ENCODE assay signal across 24 cellular contexts in the genomic region with DNA sequence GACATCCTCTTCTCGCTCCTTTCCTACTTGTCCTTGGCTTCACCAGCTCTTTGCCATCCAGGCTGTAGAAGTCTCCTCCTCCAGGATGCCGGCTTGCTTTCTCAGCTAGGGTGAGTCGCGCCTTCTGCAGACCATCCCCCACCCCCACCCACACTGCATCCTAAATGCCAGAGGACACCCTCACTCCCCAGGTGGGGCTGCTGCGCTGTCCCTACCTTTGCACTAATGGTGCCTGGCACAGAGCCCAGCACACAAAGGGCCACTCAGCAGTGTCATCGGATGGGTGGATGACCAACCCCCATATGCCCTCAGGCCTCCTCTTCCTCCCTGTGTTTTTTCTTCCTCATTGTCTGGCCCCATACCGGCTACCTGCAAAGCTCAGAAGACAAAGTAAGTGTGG. TPM values are rescaled to one million over a fixed set of nuclear protein-coding genes. Genes with fewer than 3 reads are reported as not detected.
A peak's percentile ranks its signal among the peaks of the same experiment; 100 is the strongest.
DNase-seq lines count a peak whose midpoint lies in the region; ATAC-seq, FAIRE-seq and TF ChIP-seq lines count a peak whose summit lies in the region.
"Had no signal": no experiment of that assay in that cellular context is flagged by ENCODE, and none has a peak within 500 bp of the region (broad histone marks: within the 10 kb centered on the region; RNA-seq: fewer than 3 reads in every experiment).

No MANE protein-coding gene starts in this region.

- H3K4me3 ChIP-seq in right atrium auricular region (no peak overlapping the region), A673 (ENCODE audit: low read depth, low read length, poor library complexity, severe bottlenecking) (no peak overlapping the region)
- H3K4me3 ChIP-seq: BLaER1 treated with 17β-estradiol and CSF1 and Interleukin-3, amounts not matched to agents 10 nM and 100 nM; gastroesophageal sphincter; K562; right lobe of liver; stomach had no signal

- CTCF ChIA-PET in RWPE1 (lab: Yijun Ruan, JAX), result interaction anchor here (0.8 kb wide), 1 partner anchor 330 kb away, joined by 4 read pairs; no protein-coding TSS in a partner anchor
- CTCF ChIA-PET in A673 (lab: Charles Lee), result no interaction called here

- DNase-seq in right atrium auricular region (ENCODE audit: low spot score) (peak; percentile 30), left cardiac atrium (no peak), RWPE1 (ENCODE audit: low spot score) (peak; percentile 31), kidney tubule cell (ENCODE audit: low spot score) (peak; percentile 85), superior temporal gyrus (ENCODE audit: extremely low spot score) (no peak), urothelium cell line (ENCODE audit: low spot score) (no peak), A673 (ENCODE audit: low spot score) (no peak)
- DNase-seq: activated CD8-positive, alpha-beta memory T cell treated with anti-CD3 and anti-CD28 coated beads, Interleukin-2, amount 50 U/mL, for 4 hours; kidney glomerular epithelial cell; MV-4-11; naive thymus-derived CD8-positive, alpha-beta T cell; NCI-H2081; NCI-H446 treated with DMSO at 0.1 percent for 48 hours; right lobe of liver; stomach; T-helper 9 cell had no signal

- ATAC-seq in left cardiac atrium (no peak), GM21723 (IDR thresholded peaks at IDR 0.05; ENCODE audit: unreplicated experiment) (no peak)
- ATAC-seq: activated T-helper 17 cell treated with anti-CD3 and anti-CD28 coated beads, Interleukin-2, amount 50 U/mL, for 72 hours; naive thymus-derived CD8-positive, alpha-beta T cell had no signal

- POLR2A ChIA-PET in RWPE1 (lab: Yijun Ruan, JAX; ENCODE audit: low non-redundant PET), result no interaction called here
- POLR2A ChIA-PET in A673 (lab: Charles Lee; ENCODE audit: low non-redundant PET), result no interaction called here

- TF ChIP-seq CTCF in right atrium auricular region (IDR thresholded peaks at IDR 0.05) (no peak), RWPE1 (conservative IDR thresholded peaks at IDR 0.05; ENCODE audit: low read depth) (no peak), A673 (conservative IDR thresholded peaks at IDR 0.05; ENCODE audit: low read depth, low read length) (no peak)

- intact Hi-C loops in left cardiac atrium (cut with DNase I) (no loop called here), A673 (cut with micrococcal nuclease; ENCODE audit: unreplicated experiment) (loop anchor here (10.0 kb wide), 1 partner anchor 894 kb away; no protein-coding TSS in a partner anchor)

- H3K27me3 ChIP-seq in right atrium auricular region (no peaks in the 10 kb centered on the region), A673 (replicated peaks; ENCODE audit: insufficient read depth, low read depth, low read length, poor library complexity) (peaks cover 34% of the 10 kb centered on the region)
- H3K27me3 ChIP-seq: gastroesophageal sphincter, right lobe of liver had no signal

- peaks cover 0 to 12% of the 10 kb centered on the region in 2 donors for H3K4me1 ChIP-seq in right atrium auricular region
- H3K4me1 ChIP-seq in A673 (ENCODE audit: insufficient read depth, low read length, poor library complexity, severe bottlenecking), result no peaks in the 10 kb centered on the region
- H3K4me1 ChIP-seq: parathyroid adenoma, right lobe of liver had no signal

- BruUV-seq in A673 (replicated peaks; lab: Mats Ljungman, UMichigan), result no TSS peak

- no peaks in the 10 kb centered on the region for H3K9me3 ChIP-seq in right atrium auricular region
- H3K9me3 ChIP-seq in A673 (ENCODE audit: low read depth, low read length, poor library complexity, severe bottlenecking), result no peaks in the 10 kb centered on the region
- H3K9me3 ChIP-seq: BLaER1 treated with 17β-estradiol and CSF1 and Interleukin-3, amounts not matched to agents 10 nM and 100 nM; gastroesophageal sphincter; right lobe of liver; stomach had no signal

- no peaks in the 10 kb centered on the region for H3K36me3 ChIP-seq in right atrium auricular region
- H3K36me3 ChIP-seq in A673 (ENCODE audit: insufficient read depth, low read length, poor library complexity, severe bottlenecking), result no peaks in the 10 kb centered on the region
- H3K36me3 ChIP-seq: BLaER1 treated with 17β-estradiol and CSF1 and Interleukin-3, amounts not matched to agents 10 nM and 100 nM; gastroesophageal sphincter; right lobe of liver; stomach had no signal

- no peak for FAIRE-seq in urothelium cell line (lab: Jason Lieb, UNC)

- H3K27ac ChIP-seq in right atrium auricular region (no peak overlapping the region), RWPE1 (no peak overlapping the region), A673 (ENCODE audit: low read depth, low read length, poor library complexity, severe bottlenecking) (no peak overlapping the region)
- H3K27ac ChIP-seq: BLaER1 treated with 17β-estradiol and CSF1 and Interleukin-3, amounts not matched to agents 10 nM and 100 nM; parathyroid adenoma; right lobe of liver; stomach had no signal

RNA-seq across cellular contexts. Expression of gene IL9, which starts 14.8 kb away (rescaled TPM):
- total RNA-seq in right atrium auricular region, result not detected
- total RNA-seq in left cardiac atrium, result not detected
- total RNA-seq in A673 (2021), result not detected in 2 replicates
- total RNA-seq: cerebellum; G401; gastroesophageal sphincter; K562; naive thymus-derived CD8-positive, alpha-beta T cell; right lobe of liver; stomach had no signal

RNA-seq across cellular contexts. Expression of gene SLC25A48, which starts 46.3 kb away (rescaled TPM):
- not detected for total RNA-seq in right atrium auricular region
- total RNA-seq in left cardiac atrium, result under 1 TPM in 1 of 2 donors, not detected in 1; 0.76 TPM
- not detected in 2 replicates for total RNA-seq in A673 (2021)
- total RNA-seq: activated T-helper 17 cell treated with anti-CD3 and anti-CD28 coated beads, Interleukin-2, amount 50 U/mL, for 72 hours; G401; naive thymus-derived CD8-positive, alpha-beta T cell had no signal

Comparison
In these comparisons a context has a peak if more than half of its experiments do, and no peak if none do; other contexts are left out.
1. DNase-seq: peak in right atrium auricular region (single experiment), RWPE1 (single experiment) and kidney tubule cell (single experiment); none in left cardiac atrium (single experiment), superior temporal gyrus (single experiment), urothelium cell line (single experiment) and A673 (single experiment).